ENCODE assay signal across 1 cellular context in genomic region chr14:24195186-24196070, GRCh38.
TF ChIP-seq lines count a peak whose summit lies in the region.

A gene with protein sequence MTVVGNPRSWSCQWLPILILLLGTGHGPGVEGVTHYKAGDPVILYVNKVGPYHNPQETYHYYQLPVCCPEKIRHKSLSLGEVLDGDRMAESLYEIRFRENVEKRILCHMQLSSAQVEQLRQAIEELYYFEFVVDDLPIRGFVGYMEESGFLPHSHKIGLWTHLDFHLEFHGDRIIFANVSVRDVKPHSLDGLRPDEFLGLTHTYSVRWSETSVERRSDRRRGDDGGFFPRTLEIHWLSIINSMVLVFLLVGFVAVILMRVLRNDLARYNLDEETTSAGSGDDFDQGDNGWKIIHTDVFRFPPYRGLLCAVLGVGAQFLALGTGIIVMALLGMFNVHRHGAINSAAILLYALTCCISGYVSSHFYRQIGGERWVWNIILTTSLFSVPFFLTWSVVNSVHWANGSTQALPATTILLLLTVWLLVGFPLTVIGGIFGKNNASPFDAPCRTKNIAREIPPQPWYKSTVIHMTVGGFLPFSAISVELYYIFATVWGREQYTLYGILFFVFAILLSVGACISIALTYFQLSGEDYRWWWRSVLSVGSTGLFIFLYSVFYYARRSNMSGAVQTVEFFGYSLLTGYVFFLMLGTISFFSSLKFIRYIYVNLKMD (minus strand): TSS chr14:24195441. CDS start chr14:24195019, 422 bp downstream.

TF ChIP-seq in WTC11, 78 proteins besides CTCF, POLR2A, EP300 and RAD21 (continued from another document and continues in another):
- TF ChIP-seq, protein P1, sequence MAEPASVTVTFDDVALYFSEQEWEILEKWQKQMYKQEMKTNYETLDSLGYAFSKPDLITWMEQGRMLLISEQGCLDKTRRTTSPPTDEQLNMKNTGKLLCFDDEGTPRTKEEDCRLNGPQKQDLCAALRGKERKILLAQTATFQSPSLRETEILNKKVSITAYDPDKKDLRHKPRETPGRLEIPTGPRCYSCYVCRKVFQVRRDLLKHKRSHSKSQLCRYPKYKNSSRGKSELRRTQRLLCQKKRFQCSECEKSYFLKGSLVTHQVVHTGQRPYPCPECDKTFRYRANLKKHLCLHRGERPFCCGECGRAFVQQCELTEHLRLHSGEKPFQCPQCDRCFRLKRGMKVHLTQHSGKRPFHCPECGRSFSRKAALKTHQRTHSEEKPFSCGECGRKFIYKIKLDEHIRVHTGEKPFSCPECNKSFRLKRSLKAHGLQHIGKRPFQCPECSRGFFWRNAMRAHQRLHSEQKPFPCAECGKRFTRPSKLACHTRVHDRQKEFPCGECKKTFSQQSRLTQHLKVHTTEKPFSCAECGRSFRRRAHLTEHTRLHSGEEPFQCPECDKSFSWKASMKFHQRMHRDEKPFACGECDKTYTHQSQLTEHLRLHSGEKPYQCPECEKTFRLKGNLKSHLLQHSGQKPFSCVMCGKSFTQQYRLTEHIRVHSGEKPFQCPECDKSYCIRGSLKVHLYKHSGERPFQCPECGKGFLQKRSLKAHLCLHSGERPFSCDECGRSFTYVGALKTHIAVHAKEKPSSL (CRISPR knock-in tag; conservative IDR thresholded peaks at IDR 0.05): no peak
- TF ChIP-seq, protein P2, sequence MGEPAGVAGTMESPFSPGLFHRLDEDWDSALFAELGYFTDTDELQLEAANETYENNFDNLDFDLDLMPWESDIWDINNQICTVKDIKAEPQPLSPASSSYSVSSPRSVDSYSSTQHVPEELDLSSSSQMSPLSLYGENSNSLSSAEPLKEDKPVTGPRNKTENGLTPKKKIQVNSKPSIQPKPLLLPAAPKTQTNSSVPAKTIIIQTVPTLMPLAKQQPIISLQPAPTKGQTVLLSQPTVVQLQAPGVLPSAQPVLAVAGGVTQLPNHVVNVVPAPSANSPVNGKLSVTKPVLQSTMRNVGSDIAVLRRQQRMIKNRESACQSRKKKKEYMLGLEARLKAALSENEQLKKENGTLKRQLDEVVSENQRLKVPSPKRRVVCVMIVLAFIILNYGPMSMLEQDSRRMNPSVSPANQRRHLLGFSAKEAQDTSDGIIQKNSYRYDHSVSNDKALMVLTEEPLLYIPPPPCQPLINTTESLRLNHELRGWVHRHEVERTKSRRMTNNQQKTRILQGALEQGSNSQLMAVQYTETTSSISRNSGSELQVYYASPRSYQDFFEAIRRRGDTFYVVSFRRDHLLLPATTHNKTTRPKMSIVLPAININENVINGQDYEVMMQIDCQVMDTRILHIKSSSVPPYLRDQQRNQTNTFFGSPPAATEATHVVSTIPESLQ (CRISPR knock-in tag; IDR thresholded peaks at IDR 0.05): no peak
- TF ChIP-seq SOX15 (CRISPR knock-in tag; IDR thresholded peaks at IDR 0.05) (no peak), EMX1 (CRISPR knock-in tag; IDR thresholded peaks at IDR 0.05) (no peak), NR2C2 (CRISPR knock-in tag; IDR thresholded peaks at IDR 0.05) (peak; percentile 50; the same call in 1 of the 2 replicates), GABPB1 (CRISPR knock-in tag; IDR thresholded peaks at IDR 0.05) (peak; percentile 89), CREB1 (CRISPR knock-in tag; IDR thresholded peaks at IDR 0.05) (no peak), GTF2I (CRISPR knock-in tag; conservative IDR thresholded peaks at IDR 0.05) (no peak), ZBTB21 (CRISPR knock-in tag; IDR thresholded peaks at IDR 0.05; ENCODE audit: borderline replicate concordance) (no peak), ETV6 (CRISPR knock-in tag; IDR thresholded peaks at IDR 0.05) (peak; percentile 93), ZNF138 (CRISPR knock-in tag; conservative IDR thresholded peaks at IDR 0.05) (0 out of 2 replicates have a peak, but pooled peaks have one; percentile 3), CBFB (CRISPR knock-in tag; IDR thresholded peaks at IDR 0.05; ENCODE audit: low read depth) (peak; percentile 93), CREM (CRISPR knock-in tag; IDR thresholded peaks at IDR 0.05) (peak; percentile 61; the same call in 1 of the 2 replicates), E2F4 (CRISPR knock-in tag; IDR thresholded peaks at IDR 0.05; ENCODE audit: borderline replicate concordance, low read depth) (peak; percentile 88), USF2 (CRISPR knock-in tag; IDR thresholded peaks at IDR 0.05) (peak; percentile 18), ATF3 (CRISPR knock-in tag; conservative IDR thresholded peaks at IDR 0.05) (no peak), ZSCAN18 (CRISPR knock-in tag; IDR thresholded peaks at IDR 0.05) (no peak), FOXJ3 (CRISPR knock-in tag; IDR thresholded peaks at IDR 0.05; ENCODE audit: borderline replicate concordance) (0 out of 2 replicates have a peak, but pooled peaks have one; percentile 25), PRRX2 (CRISPR knock-in tag; IDR thresholded peaks at IDR 0.05) (no peak; the same call in 1 of the 2 replicates), MLX (CRISPR knock-in tag; IDR thresholded peaks at IDR 0.05) (no peak), FOXP1 (CRISPR knock-in tag; IDR thresholded peaks at IDR 0.05; ENCODE audit: borderline replicate concordance) (peak; percentile 54; the same call in 1 of the 2 replicates), ELF4 (CRISPR knock-in tag; IDR thresholded peaks at IDR 0.05; ENCODE audit: low read depth) (no peak), SP1 (CRISPR knock-in tag; conservative IDR thresholded peaks at IDR 0.05) (no peak; the same call in 1 of the 2 replicates), MYBL2 (CRISPR knock-in tag; IDR thresholded peaks at IDR 0.05) (peak; percentile 70), SMAD3 (CRISPR knock-in tag; IDR thresholded peaks at IDR 0.05; ENCODE audit: borderline replicate concordance) (0 out of 2 replicates have a peak, but pooled peaks have one; percentile 33), ZBTB43 (CRISPR knock-in tag; IDR thresholded peaks at IDR 0.05) (peak; percentile 33; the same call in 1 of the 2 replicates)
- TF ChIP-seq, protein P3, sequence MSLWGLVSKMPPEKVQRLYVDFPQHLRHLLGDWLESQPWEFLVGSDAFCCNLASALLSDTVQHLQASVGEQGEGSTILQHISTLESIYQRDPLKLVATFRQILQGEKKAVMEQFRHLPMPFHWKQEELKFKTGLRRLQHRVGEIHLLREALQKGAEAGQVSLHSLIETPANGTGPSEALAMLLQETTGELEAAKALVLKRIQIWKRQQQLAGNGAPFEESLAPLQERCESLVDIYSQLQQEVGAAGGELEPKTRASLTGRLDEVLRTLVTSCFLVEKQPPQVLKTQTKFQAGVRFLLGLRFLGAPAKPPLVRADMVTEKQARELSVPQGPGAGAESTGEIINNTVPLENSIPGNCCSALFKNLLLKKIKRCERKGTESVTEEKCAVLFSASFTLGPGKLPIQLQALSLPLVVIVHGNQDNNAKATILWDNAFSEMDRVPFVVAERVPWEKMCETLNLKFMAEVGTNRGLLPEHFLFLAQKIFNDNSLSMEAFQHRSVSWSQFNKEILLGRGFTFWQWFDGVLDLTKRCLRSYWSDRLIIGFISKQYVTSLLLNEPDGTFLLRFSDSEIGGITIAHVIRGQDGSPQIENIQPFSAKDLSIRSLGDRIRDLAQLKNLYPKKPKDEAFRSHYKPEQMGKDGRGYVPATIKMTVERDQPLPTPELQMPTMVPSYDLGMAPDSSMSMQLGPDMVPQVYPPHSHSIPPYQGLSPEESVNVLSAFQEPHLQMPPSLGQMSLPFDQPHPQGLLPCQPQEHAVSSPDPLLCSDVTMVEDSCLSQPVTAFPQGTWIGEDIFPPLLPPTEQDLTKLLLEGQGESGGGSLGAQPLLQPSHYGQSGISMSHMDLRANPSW (CRISPR knock-in tag; conservative IDR thresholded peaks at IDR 0.05; ENCODE audit: low read depth): no peak
- TF ChIP-seq, protein P4, sequence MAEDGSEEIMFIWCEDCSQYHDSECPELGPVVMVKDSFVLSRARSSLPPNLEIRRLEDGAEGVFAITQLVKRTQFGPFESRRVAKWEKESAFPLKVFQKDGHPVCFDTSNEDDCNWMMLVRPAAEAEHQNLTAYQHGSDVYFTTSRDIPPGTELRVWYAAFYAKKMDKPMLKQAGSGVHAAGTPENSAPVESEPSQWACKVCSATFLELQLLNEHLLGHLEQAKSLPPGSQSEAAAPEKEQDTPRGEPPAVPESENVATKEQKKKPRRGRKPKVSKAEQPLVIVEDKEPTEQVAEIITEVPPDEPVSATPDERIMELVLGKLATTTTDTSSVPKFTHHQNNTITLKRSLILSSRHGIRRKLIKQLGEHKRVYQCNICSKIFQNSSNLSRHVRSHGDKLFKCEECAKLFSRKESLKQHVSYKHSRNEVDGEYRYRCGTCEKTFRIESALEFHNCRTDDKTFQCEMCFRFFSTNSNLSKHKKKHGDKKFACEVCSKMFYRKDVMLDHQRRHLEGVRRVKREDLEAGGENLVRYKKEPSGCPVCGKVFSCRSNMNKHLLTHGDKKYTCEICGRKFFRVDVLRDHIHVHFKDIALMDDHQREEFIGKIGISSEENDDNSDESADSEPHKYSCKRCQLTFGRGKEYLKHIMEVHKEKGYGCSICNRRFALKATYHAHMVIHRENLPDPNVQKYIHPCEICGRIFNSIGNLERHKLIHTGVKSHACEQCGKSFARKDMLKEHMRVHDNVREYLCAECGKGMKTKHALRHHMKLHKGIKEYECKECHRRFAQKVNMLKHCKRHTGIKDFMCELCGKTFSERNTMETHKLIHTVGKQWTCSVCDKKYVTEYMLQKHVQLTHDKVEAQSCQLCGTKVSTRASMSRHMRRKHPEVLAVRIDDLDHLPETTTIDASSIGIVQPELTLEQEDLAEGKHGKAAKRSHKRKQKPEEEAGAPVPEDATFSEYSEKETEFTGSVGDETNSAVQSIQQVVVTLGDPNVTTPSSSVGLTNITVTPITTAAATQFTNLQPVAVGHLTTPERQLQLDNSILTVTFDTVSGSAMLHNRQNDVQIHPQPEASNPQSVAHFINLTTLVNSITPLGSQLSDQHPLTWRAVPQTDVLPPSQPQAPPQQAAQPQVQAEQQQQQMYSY (CRISPR knock-in tag; IDR thresholded peaks at IDR 0.05): no peak
- TF ChIP-seq, protein P5, sequence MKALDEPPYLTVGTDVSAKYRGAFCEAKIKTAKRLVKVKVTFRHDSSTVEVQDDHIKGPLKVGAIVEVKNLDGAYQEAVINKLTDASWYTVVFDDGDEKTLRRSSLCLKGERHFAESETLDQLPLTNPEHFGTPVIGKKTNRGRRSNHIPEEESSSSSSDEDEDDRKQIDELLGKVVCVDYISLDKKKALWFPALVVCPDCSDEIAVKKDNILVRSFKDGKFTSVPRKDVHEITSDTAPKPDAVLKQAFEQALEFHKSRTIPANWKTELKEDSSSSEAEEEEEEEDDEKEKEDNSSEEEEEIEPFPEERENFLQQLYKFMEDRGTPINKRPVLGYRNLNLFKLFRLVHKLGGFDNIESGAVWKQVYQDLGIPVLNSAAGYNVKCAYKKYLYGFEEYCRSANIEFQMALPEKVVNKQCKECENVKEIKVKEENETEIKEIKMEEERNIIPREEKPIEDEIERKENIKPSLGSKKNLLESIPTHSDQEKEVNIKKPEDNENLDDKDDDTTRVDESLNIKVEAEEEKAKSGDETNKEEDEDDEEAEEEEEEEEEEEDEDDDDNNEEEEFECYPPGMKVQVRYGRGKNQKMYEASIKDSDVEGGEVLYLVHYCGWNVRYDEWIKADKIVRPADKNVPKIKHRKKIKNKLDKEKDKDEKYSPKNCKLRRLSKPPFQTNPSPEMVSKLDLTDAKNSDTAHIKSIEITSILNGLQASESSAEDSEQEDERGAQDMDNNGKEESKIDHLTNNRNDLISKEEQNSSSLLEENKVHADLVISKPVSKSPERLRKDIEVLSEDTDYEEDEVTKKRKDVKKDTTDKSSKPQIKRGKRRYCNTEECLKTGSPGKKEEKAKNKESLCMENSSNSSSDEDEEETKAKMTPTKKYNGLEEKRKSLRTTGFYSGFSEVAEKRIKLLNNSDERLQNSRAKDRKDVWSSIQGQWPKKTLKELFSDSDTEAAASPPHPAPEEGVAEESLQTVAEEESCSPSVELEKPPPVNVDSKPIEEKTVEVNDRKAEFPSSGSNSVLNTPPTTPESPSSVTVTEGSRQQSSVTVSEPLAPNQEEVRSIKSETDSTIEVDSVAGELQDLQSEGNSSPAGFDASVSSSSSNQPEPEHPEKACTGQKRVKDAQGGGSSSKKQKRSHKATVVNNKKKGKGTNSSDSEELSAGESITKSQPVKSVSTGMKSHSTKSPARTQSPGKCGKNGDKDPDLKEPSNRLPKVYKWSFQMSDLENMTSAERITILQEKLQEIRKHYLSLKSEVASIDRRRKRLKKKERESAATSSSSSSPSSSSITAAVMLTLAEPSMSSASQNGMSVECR (CRISPR knock-in tag; IDR thresholded peaks at IDR 0.05; ENCODE audit: borderline replicate concordance): peak; percentile 89; the same call in 1 of the 2 replicates
